Comparison of ENCODE assay signal across 16 cellular contexts in genomic region chr6:5138995-5139827, GRCh38. TPM values are rescaled to one million over a fixed set of nuclear protein-coding genes. Genes with fewer than 3 reads are reported as not detected.
A peak's percentile ranks its signal among the peaks of the same experiment; 100 is the strongest.
DNase-seq lines count a peak whose midpoint lies in the region; ATAC-seq and TF ChIP-seq lines count a peak whose summit lies in the region.
"Had no signal": no experiment of that assay in that cellular context is flagged by ENCODE, and none has a peak within 500 bp of the region (broad histone marks: within the 10 kb centered on the region; RNA-seq: fewer than 3 reads in every experiment).

No MANE protein-coding gene starts in this region.

- TF ChIP-seq RAD21 in SK-N-SH (IDR thresholded peaks at IDR 0.05; ENCODE audit: low read length), result no peak

- H3K27me3 ChIP-seq in NT2/D1 (ENCODE audit: insufficient read depth, insufficient read length) (no peaks in the 10 kb centered on the region), mesendoderm (ENCODE audit: insufficient read depth, low read length, poor library complexity) (no peaks in the 10 kb centered on the region), SK-N-SH (ENCODE audit: insufficient read depth) (no peaks in the 10 kb centered on the region)

- POLR2A ChIA-PET in SK-N-SH (lab: Yijun Ruan, JAX), result no interaction called here

- H4K5ac ChIP-seq in mesendoderm (ENCODE audit: low read length), result no peak overlapping the region

- no peak for TF ChIP-seq EP300 in SK-N-SH (IDR thresholded peaks at IDR 0.05; ENCODE audit: borderline replicate concordance in 1 of 2, low read depth in 1 of 2, low read length in 1 of 2)

- H3F3A ChIP-seq in SK-N-SH (replicated peaks; ENCODE audit: insufficient read depth), result no peaks in the 10 kb centered on the region

- H3K36me3 ChIP-seq in NT2/D1 (ENCODE audit: insufficient read depth, insufficient read length, low read length) (no peaks in the 10 kb centered on the region), mesendoderm (ENCODE audit: control insufficient read depth, insufficient read depth, low read length) (no peaks in the 10 kb centered on the region), SK-N-SH (replicated peaks in 1 of 2; ENCODE audit: control insufficient read depth in 1 of 2, insufficient read depth in 2 of 2, low read length in 1 of 2) (no peaks in the 10 kb centered on the region)

- no peak overlapping the region for H3K56ac ChIP-seq in mesendoderm (ENCODE audit: low read length)

- no peak overlapping the region for H3K23ac ChIP-seq in mesendoderm (ENCODE audit: low read length)

- H3K27ac ChIP-seq in mesendoderm (ENCODE audit: low read depth, low read length) (no peak overlapping the region), SK-N-SH (ENCODE audit: low read depth in 2 of 2, low read length in 1 of 2) (no peak overlapping the region)
- H3K27ac ChIP-seq: C4-2B had no signal

- no peak overlapping the region for H4K8ac ChIP-seq in mesendoderm (ENCODE audit: low read depth, low read length)

- H3K4ac ChIP-seq in mesendoderm (ENCODE audit: low read depth, low read length), result no peak overlapping the region

- no peaks in the 10 kb centered on the region for H3K9me2 ChIP-seq in SK-N-SH

- in situ Hi-C loops in Caki2 (cut with HindIII; ENCODE audit: low pct_unique_long_range_greater_than_20kb, low sequenced_read_pairs), result no loop called here

- no peaks in the 10 kb centered on the region for H3K4me1 ChIP-seq in NT2/D1 (ENCODE audit: insufficient read depth, insufficient read length)
- H3K4me1 ChIP-seq in mesendoderm (ENCODE audit: control insufficient read depth, low read depth, low read length), result no peaks in the 10 kb centered on the region
- H3K4me1 ChIP-seq in SK-N-SH (ENCODE audit: control insufficient read depth in 1 of 2, insufficient read depth in 2 of 2, low read depth in 1 of 2, low read length in 1 of 2), result no peaks in the 10 kb centered on the region

- H3K9ac ChIP-seq in NT2/D1 (ENCODE audit: insufficient read length, low read depth), result no peak overlapping the region
- no peak overlapping the region for H3K9ac ChIP-seq in mesendoderm (ENCODE audit: low read length)
- H3K9ac ChIP-seq in SK-N-SH, result no peak overlapping the region

- H2BK15ac ChIP-seq in mesendoderm (replicated peaks; ENCODE audit: low read depth), result no peak overlapping the region

- H3K9me3 ChIP-seq in NT2/D1 (ENCODE audit: insufficient read depth, low read length) (no peaks in the 10 kb centered on the region), SK-N-SH (no peaks in the 10 kb centered on the region)

- H2BK5ac ChIP-seq in mesendoderm (ENCODE audit: low read length), result no peak overlapping the region

- no peaks in the 10 kb centered on the region for H4K20me1 ChIP-seq in SK-N-SH (ENCODE audit: insufficient read depth)

- CTCF ChIA-PET in SK-N-SH (lab: Yijun Ruan, JAX), result interaction anchor here (0.9 kb wide), 1 partner anchor 9 kb away, joined by 5 read pairs; no protein-coding TSS in a partner anchor

- no peak overlapping the region for H3K4me2 ChIP-seq in mesendoderm (ENCODE audit: low read length)
- no peak overlapping the region for H3K4me2 ChIP-seq in SK-N-SH

- H3K4me3 ChIP-seq in NT2/D1 (ENCODE audit: insufficient read length, low read depth) (no peak overlapping the region), mesendoderm (ENCODE audit: low read length) (no peak overlapping the region), SK-N-SH (ENCODE audit: low read depth in 2 of 2, low read length in 1 of 2) (no peak overlapping the region)

- no peak overlapping the region for H2BK120ac ChIP-seq in mesendoderm (ENCODE audit: low read depth, low read length)

- DNase-seq in Caki2 (ENCODE audit: low read depth) (peak; percentile 55), NT2/D1 (ENCODE audit: low read depth, low spot score) (peak; percentile 32), iPS-NIHi7 (ENCODE audit: extremely low spot score) (peak; percentile 54), mesendoderm (peak; percentile 22), DMS114 treated with DMSO at 0.1 percent for 48 hours (lab: John Stamatoyannopoulos, UW; ENCODE audit: unreplicated experiment) (no peak), SK-N-SH (no peak), NCI-H2171 treated with DMSO at 0.1 percent for 48 hours (lab: John Stamatoyannopoulos, UW) (no peak)
- DNase-seq: DMS153, MM.1S, NCI-H1092 treated with DMSO at 0.1 percent for 48 hours, NCI-H345, NCI-H526 treated with DMSO at 0.1 percent for 48 hours, OCI-M1, SHP77 treated with DMSO at 0.1 percent for 48 hours had no signal

- WGBS in mesendoderm (ENCODE audit: extremely low coverage, insufficient coverage, low lambda C conversion rate), result no CpG with 5 or more reads among the region's 13 CpGs
- WGBS in SK-N-SH (ENCODE audit: low lambda C conversion rate), result 86% methylated on average over 13 of the region's 13 CpGs

- no peak for ATAC-seq in HG02973 (IDR thresholded peaks at IDR 0.05; ENCODE audit: unreplicated experiment)

- H3K79me2 ChIP-seq in mesendoderm (ENCODE audit: control insufficient read depth, insufficient read depth, low read length), result no peaks in the 10 kb centered on the region
- H3K79me2 ChIP-seq in SK-N-SH (ENCODE audit: insufficient read depth), result no peaks in the 10 kb centered on the region

- no peak overlapping the region for H3K18ac ChIP-seq in mesendoderm (ENCODE audit: low read length)

- peaks cover 2% of the 10 kb centered on the region for H3K79me1 ChIP-seq in mesendoderm (ENCODE audit: low read length)

- no peak overlapping the region for H2AFZ ChIP-seq in SK-N-SH (ENCODE audit: low read depth)

- H2AK5ac ChIP-seq in mesendoderm (ENCODE audit: low read length), result no peak overlapping the region

- no peak for TF ChIP-seq CTCF in SK-N-SH (IDR thresholded peaks at IDR 0.05)

TF ChIP-seq in SK-N-SH, 30 proteins besides CTCF, POLR2A, EP300 and RAD21:
- TF ChIP-seq TEAD4 (IDR thresholded peaks at IDR 0.05; ENCODE audit: borderline replicate concordance, insufficient read depth) (no peak), FOXM1 (IDR thresholded peaks at IDR 0.05; ENCODE audit: low read depth) (no peak), USF2 (IDR thresholded peaks at IDR 0.05; ENCODE audit: borderline replicate concordance, low read depth, low read length) (no peak), TAF1 (IDR thresholded peaks at IDR 0.05; ENCODE audit: borderline replicate concordance, low read depth, low read length) (no peak), ELF1 (IDR thresholded peaks at IDR 0.05) (no peak), JUND (IDR thresholded peaks at IDR 0.05) (no peak), RFX5 (IDR thresholded peaks at IDR 0.05; ENCODE audit: low read length) (no peak), FOSL2 (IDR thresholded peaks at IDR 0.05; ENCODE audit: borderline replicate concordance, low read depth) (no peak), NRF1 (IDR thresholded peaks at IDR 0.05; ENCODE audit: low read depth, low read length) (no peak)

RNA-seq across cellular contexts. Expression of gene PPP1R3G, which starts 54.1 kb away (rescaled TPM):
- total RNA-seq in Caki2 (2014; rRNA removed; shearing (Covaris generic); ENCODE audit: low replicate concordance), result 0.14 and 0.26 TPM in 2 replicates
- polyA plus RNA-seq in mesendoderm (2013, experiment 1 of 2), result 0.01 TPM
- 0.01 TPM for polyA plus RNA-seq in mesendoderm (2013, experiment 2 of 2)
- 0.08 and 0.10 TPM in 2 replicates for polyA plus RNA-seq in SK-N-SH (2012; rRNA removed)
- 0.04 and 0.08 TPM in 2 replicates for polyA plus RNA-seq in SK-N-SH (2012; cell fraction: cytosol; rRNA removed)
- polyA plus RNA-seq in SK-N-SH (2012; cell fraction: nucleus; rRNA removed), result 0.09 and 0.12 TPM in 2 replicates

Comparison
In these comparisons a context has a peak if more than half of its experiments do, and no peak if none do; other contexts are left out.
1. DNase-seq: peak in Caki2 (single experiment), NT2/D1 (single experiment), iPS-NIHi7 (single experiment) and mesendoderm (single experiment); none in DMS114 treated with DMSO at 0.1 percent for 48 hours (single experiment), SK-N-SH (single experiment) and NCI-H2171 treated with DMSO at 0.1 percent for 48 hours (single experiment).